ENCODE assay signal across 22 cellular contexts in genomic region chr6:6461138-6461537, GRCh38.
"Had no signal": no experiment of that assay in that cellular context is flagged by ENCODE, and none has a peak within 500 bp of the region (broad histone marks: within the 10 kb centered on the region; RNA-seq: fewer than 3 reads in every experiment).

No MANE protein-coding gene starts in this region.

- DNase-seq: activated CD4-positive, alpha-beta T cell treated with anti-CD3 and anti-CD28 coated beads for 1 hour; activated CD8-positive, alpha-beta memory T cell treated with anti-CD3 and anti-CD28 coated beads for 24 hours; activated CD8-positive, alpha-beta memory T cell treated with anti-CD3 and anti-CD28 coated beads, Interleukin-2, amount 50 U/mL, for 48 hours; activated effector memory CD4-positive, alpha-beta T cell treated with Interleukin-2 at 50 U/mL for 16 hours; activated naive CD4-positive, alpha-beta T cell treated with anti-CD3 and anti-CD28 coated beads, Interleukin-2, amount 50 U/mL, for 16 hours; activated T-cell treated with anti-CD3 and anti-CD28 coated beads, Interleukin-2, amount 50 U/mL, for 48 hours; body of pancreas; foreskin keratinocyte; hippocampal formation; left colon; lower lobe of right lung; nephron progenitor cell; nucleus accumbens; stimulated activated CD4-positive, alpha-beta T cell treated with anti-CD3 and anti-CD28 coated beads, Interleukin-4, amount 100 ng/mL, for 24 hours; stomach; testis; upper lobe of left lung had no signal

- H3K27ac Mint-ChIP-seq: mesothelial cell of epicardium; nephron progenitor cell; stimulated activated effector memory CD8-positive, alpha-beta T cell treated with anti-CD3 and anti-CD28 coated beads, Interleukin-12 subunit alpha, Interleukin-12 subunit beta, amount 100 ng/mL, for 72 hours had no signal

- H3K36me3 ChIP-seq: lower lobe of right lung, stomach, upper lobe of left lung, WERI-Rb-1 had no signal

- H3K36me3 Mint-ChIP-seq: mesothelial cell of epicardium; stimulated activated effector memory CD8-positive, alpha-beta T cell treated with anti-CD3 and anti-CD28 coated beads, Interleukin-12 subunit alpha, Interleukin-12 subunit beta, amount 100 ng/mL, for 72 hours had no signal

- H3K4me1 Mint-ChIP-seq: mesothelial cell of epicardium; nephron progenitor cell; stimulated activated effector memory CD8-positive, alpha-beta T cell treated with anti-CD3 and anti-CD28 coated beads, Interleukin-12 subunit alpha, Interleukin-12 subunit beta, amount 100 ng/mL, for 72 hours had no signal

- H3K9me3 Mint-ChIP-seq: stimulated activated effector memory CD8-positive, alpha-beta T cell treated with anti-CD3 and anti-CD28 coated beads, Interleukin-12 subunit alpha, Interleukin-12 subunit beta, amount 100 ng/mL, for 72 hours had no signal

- H3K4me3 ChIP-seq: body of pancreas, lower lobe of right lung, stomach, testis, upper lobe of left lung had no signal

- FAIRE-seq: islet of Langerhans had no signal

- H3K9me3 ChIP-seq: body of pancreas, lower lobe of right lung, testis had no signal

- H3K4me3 Mint-ChIP-seq: mesothelial cell of epicardium; nephron progenitor cell; stimulated activated effector memory CD8-positive, alpha-beta T cell treated with anti-CD3 and anti-CD28 coated beads, Interleukin-12 subunit alpha, Interleukin-12 subunit beta, amount 100 ng/mL, for 72 hours had no signal

- ATAC-seq: body of pancreas; foreskin keratinocyte; left colon; lower lobe of right lung; sciatic nerve; stimulated activated effector memory CD8-positive, alpha-beta T cell treated with anti-CD3 and anti-CD28 coated beads, Interleukin-12 subunit alpha, Interleukin-12 subunit beta, amount 100 ng/mL, for 72 hours had no signal

- H3K27me3 ChIP-seq: body of pancreas, foreskin keratinocyte, stomach, testis, upper lobe of left lung had no signal

- H3K4me1 ChIP-seq: body of pancreas, foreskin keratinocyte, lower lobe of right lung, stomach, testis, upper lobe of left lung had no signal

- H3K27ac ChIP-seq: body of pancreas, foreskin keratinocyte, lower lobe of right lung, stomach, testis, upper lobe of left lung, WERI-Rb-1 had no signal
